Comparison of ENCODE assay signal across 3 cellular contexts in the genomic region with DNA sequence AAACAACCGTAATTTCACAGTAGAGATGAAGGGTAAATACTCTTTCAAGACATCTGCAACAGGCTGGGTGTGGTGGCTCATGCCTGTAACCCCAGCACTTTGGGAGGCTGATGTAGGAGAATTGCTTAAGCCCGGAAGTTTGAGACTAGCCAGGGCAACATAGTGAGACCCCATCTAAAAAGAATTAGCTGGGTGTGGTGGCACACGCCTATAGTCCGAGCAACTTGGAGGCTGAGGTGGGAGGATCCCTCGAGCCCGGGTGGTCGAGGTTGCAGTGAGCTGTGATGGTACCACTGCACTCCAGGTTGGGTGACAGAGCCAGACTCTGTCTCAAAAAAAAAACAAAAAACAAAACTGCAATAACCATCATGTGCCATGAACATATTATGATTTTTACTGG.
TF ChIP-seq lines count a peak whose summit lies in the region.

No MANE protein-coding gene starts in this region.

TF ChIP-seq in SK-N-SH, 30 proteins besides CTCF, POLR2A, EP300 and RAD21 (continued from another document):
- TF ChIP-seq, protein P1, sequence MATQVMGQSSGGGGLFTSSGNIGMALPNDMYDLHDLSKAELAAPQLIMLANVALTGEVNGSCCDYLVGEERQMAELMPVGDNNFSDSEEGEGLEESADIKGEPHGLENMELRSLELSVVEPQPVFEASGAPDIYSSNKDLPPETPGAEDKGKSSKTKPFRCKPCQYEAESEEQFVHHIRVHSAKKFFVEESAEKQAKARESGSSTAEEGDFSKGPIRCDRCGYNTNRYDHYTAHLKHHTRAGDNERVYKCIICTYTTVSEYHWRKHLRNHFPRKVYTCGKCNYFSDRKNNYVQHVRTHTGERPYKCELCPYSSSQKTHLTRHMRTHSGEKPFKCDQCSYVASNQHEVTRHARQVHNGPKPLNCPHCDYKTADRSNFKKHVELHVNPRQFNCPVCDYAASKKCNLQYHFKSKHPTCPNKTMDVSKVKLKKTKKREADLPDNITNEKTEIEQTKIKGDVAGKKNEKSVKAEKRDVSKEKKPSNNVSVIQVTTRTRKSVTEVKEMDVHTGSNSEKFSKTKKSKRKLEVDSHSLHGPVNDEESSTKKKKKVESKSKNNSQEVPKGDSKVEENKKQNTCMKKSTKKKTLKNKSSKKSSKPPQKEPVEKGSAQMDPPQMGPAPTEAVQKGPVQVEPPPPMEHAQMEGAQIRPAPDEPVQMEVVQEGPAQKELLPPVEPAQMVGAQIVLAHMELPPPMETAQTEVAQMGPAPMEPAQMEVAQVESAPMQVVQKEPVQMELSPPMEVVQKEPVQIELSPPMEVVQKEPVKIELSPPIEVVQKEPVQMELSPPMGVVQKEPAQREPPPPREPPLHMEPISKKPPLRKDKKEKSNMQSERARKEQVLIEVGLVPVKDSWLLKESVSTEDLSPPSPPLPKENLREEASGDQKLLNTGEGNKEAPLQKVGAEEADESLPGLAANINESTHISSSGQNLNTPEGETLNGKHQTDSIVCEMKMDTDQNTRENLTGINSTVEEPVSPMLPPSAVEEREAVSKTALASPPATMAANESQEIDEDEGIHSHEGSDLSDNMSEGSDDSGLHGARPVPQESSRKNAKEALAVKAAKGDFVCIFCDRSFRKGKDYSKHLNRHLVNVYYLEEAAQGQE (IDR thresholded peaks at IDR 0.05; ENCODE audit: low read depth, low read length), result no peak
- no peak for TF ChIP-seq TAF1 (IDR thresholded peaks at IDR 0.05; ENCODE audit: borderline replicate concordance, low read depth, low read length)

TF ChIP-seq in SK-N-SH treated with all-trans-retinoic acid at 6 μM for 48 hours, 23 proteins besides CTCF, POLR2A, EP300 and RAD21 (continued from another document and continues in another):
- TF ChIP-seq, protein P2, sequence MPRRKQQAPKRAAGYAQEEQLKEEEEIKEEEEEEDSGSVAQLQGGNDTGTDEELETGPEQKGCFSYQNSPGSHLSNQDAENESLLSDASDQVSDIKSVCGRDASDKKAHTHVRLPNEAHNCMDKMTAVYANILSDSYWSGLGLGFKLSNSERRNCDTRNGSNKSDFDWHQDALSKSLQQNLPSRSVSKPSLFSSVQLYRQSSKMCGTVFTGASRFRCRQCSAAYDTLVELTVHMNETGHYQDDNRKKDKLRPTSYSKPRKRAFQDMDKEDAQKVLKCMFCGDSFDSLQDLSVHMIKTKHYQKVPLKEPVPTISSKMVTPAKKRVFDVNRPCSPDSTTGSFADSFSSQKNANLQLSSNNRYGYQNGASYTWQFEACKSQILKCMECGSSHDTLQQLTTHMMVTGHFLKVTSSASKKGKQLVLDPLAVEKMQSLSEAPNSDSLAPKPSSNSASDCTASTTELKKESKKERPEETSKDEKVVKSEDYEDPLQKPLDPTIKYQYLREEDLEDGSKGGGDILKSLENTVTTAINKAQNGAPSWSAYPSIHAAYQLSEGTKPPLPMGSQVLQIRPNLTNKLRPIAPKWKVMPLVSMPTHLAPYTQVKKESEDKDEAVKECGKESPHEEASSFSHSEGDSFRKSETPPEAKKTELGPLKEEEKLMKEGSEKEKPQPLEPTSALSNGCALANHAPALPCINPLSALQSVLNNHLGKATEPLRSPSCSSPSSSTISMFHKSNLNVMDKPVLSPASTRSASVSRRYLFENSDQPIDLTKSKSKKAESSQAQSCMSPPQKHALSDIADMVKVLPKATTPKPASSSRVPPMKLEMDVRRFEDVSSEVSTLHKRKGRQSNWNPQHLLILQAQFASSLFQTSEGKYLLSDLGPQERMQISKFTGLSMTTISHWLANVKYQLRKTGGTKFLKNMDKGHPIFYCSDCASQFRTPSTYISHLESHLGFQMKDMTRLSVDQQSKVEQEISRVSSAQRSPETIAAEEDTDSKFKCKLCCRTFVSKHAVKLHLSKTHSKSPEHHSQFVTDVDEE (CRISPR knock-in tag; IDR thresholded peaks at IDR 0.05), result no peak
- TF ChIP-seq OSR1 (CRISPR knock-in tag; IDR thresholded peaks at IDR 0.05), result no peak
- TF ChIP-seq TCF4 (CRISPR knock-in tag; IDR thresholded peaks at IDR 0.05; ENCODE audit: borderline replicate concordance), result no peak
- TF ChIP-seq, protein P3, sequence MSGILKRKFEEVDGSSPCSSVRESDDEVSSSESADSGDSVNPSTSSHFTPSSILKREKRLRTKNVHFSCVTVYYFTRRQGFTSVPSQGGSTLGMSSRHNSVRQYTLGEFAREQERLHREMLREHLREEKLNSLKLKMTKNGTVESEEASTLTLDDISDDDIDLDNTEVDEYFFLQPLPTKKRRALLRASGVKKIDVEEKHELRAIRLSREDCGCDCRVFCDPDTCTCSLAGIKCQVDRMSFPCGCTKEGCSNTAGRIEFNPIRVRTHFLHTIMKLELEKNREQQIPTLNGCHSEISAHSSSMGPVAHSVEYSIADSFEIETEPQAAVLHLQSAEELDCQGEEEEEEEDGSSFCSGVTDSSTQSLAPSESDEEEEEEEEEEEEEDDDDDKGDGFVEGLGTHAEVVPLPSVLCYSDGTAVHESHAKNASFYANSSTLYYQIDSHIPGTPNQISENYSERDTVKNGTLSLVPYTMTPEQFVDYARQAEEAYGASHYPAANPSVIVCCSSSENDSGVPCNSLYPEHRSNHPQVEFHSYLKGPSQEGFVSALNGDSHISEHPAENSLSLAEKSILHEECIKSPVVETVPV (CRISPR knock-in tag; IDR thresholded peaks at IDR 0.05), result no peak
- TF ChIP-seq GLIS3 (CRISPR knock-in tag; IDR thresholded peaks at IDR 0.05), result no peak
- no peak for TF ChIP-seq TOX (CRISPR knock-in tag; IDR thresholded peaks at IDR 0.05; ENCODE audit: borderline replicate concordance)
- TF ChIP-seq ZNF70 (CRISPR knock-in tag; IDR thresholded peaks at IDR 0.05), result no peak
- TF ChIP-seq, protein P4, sequence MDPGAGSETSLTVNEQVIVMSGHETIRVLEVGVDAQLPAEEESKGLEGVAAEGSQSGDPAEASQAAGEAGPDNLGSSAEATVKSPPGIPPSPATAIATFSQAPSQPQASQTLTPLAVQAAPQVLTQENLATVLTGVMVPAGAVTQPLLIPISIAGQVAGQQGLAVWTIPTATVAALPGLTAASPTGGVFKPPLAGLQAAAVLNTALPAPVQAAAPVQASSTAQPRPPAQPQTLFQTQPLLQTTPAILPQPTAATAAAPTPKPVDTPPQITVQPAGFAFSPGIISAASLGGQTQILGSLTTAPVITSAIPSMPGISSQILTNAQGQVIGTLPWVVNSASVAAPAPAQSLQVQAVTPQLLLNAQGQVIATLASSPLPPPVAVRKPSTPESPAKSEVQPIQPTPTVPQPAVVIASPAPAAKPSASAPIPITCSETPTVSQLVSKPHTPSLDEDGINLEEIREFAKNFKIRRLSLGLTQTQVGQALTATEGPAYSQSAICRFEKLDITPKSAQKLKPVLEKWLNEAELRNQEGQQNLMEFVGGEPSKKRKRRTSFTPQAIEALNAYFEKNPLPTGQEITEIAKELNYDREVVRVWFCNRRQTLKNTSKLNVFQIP (CRISPR knock-in tag; IDR thresholded peaks at IDR 0.05; ENCODE audit: borderline replicate concordance, low read depth), result no peak
- TF ChIP-seq, protein P5, sequence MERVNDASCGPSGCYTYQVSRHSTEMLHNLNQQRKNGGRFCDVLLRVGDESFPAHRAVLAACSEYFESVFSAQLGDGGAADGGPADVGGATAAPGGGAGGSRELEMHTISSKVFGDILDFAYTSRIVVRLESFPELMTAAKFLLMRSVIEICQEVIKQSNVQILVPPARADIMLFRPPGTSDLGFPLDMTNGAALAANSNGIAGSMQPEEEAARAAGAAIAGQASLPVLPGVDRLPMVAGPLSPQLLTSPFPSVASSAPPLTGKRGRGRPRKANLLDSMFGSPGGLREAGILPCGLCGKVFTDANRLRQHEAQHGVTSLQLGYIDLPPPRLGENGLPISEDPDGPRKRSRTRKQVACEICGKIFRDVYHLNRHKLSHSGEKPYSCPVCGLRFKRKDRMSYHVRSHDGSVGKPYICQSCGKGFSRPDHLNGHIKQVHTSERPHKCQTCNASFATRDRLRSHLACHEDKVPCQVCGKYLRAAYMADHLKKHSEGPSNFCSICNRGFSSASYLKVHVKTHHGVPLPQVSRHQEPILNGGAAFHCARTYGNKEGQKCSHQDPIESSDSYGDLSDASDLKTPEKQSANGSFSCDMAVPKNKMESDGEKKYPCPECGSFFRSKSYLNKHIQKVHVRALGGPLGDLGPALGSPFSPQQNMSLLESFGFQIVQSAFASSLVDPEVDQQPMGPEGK (CRISPR knock-in tag; IDR thresholded peaks at IDR 0.05; ENCODE audit: borderline replicate concordance), result no peak
- TF ChIP-seq SNAI2 (CRISPR knock-in tag; IDR thresholded peaks at IDR 0.05), result no peak
- TF ChIP-seq CSDC2 (CRISPR knock-in tag; IDR thresholded peaks at IDR 0.05), result no peak
- no peak for TF ChIP-seq ZC3H10 (CRISPR knock-in tag; IDR thresholded peaks at IDR 0.05)

TF ChIP-seq in HepG2, 621 proteins besides CTCF, POLR2A, EP300 and RAD21:
- TF ChIP-seq, protein P6, sequence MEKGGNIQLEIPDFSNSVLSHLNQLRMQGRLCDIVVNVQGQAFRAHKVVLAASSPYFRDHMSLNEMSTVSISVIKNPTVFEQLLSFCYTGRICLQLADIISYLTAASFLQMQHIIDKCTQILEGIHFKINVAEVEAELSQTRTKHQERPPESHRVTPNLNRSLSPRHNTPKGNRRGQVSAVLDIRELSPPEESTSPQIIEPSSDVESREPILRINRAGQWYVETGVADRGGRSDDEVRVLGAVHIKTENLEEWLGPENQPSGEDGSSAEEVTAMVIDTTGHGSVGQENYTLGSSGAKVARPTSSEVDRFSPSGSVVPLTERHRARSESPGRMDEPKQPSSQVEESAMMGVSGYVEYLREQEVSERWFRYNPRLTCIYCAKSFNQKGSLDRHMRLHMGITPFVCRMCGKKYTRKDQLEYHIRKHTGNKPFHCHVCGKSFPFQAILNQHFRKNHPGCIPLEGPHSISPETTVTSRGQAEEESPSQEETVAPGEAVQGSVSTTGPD (CRISPR knock-in tag; IDR thresholded peaks at IDR 0.05), result no peak
- peak; percentile 83 for TF ChIP-seq ZNF121 (CRISPR knock-in tag; IDR thresholded peaks at IDR 0.05)
